Comparison of ENCODE assay signal across 12 cellular contexts in genomic region chr6:15364401-15365037, GRCh38.
DNase-seq lines count a peak whose midpoint lies in the region; ATAC-seq, FAIRE-seq and TF ChIP-seq lines count a peak whose summit lies in the region.
"Had no signal": no experiment of that assay in that cellular context is flagged by ENCODE, and none has a peak within 500 bp of the region (broad histone marks: within the 10 kb centered on the region; RNA-seq: fewer than 3 reads in every experiment).

No MANE protein-coding gene starts in this region.

- peak overlapping the region in 3 of 5 experiments; percentile 41 to 79 (median 74) for H3K4me3 Mint-ChIP-seq in brain

- H3K27me3 ChIP-seq in neutrophil: no peaks in the 10 kb centered on the region
- no peaks in the 10 kb centered on the region for H3K27me3 ChIP-seq in ascending aorta
- H3K27me3 ChIP-seq: heart left ventricle, spleen had no signal

- H3K4me1 Mint-ChIP-seq in brain: peaks cover 7% of the 10 kb centered on the region

- H3K36me3 Mint-ChIP-seq in brain: peaks cover 10% of the 10 kb centered on the region

- H3K4me3 ChIP-seq in neutrophil (ENCODE audit: low read depth in 1 of 2, low read length in 1 of 2): no peak overlapping the region
- H3K4me3 ChIP-seq in ascending aorta: no peak overlapping the region
- H3K4me3 ChIP-seq: PC-9, spleen had no signal

- FAIRE-seq in D721Med (lab: Jason Lieb, UNC): no peak

- H3K27ac ChIP-seq in neutrophil (peak overlapping the region; percentile 44), ascending aorta (no peak overlapping the region)
- H3K27ac ChIP-seq: PC-9 had no signal

- no peaks in the 10 kb centered on the region for H3K9me3 Mint-ChIP-seq in brain
- H3K9me3 Mint-ChIP-seq: CD8-positive, alpha-beta memory T cell had no signal

- peak; percentile 12 for ATAC-seq in HG02759 (IDR thresholded peaks at IDR 0.05; ENCODE audit: unreplicated experiment)

- no peaks in the 10 kb centered on the region for H3K9me3 ChIP-seq in neutrophil
- no peaks in the 10 kb centered on the region for H3K9me3 ChIP-seq in ascending aorta
- H3K9me3 ChIP-seq: heart left ventricle, spleen had no signal

- intact Hi-C loops in ascending aorta (cut with DNase I): no loop called here

- DNase-seq in OCI-M2 (lab: John Stamatoyannopoulos, UW; ENCODE audit: unreplicated experiment): no peak
- DNase-seq in D721Med (ENCODE audit: insufficient read length, low spot score): no peak
- DNase-seq in ascending aorta (ENCODE audit: low spot score in 2 of 2): no peak
- DNase-seq: activated naive CD4-positive, alpha-beta T cell treated with Interleukin-2 at 50 U/mL for 16 hours had no signal

- 0 out of 3 replicates have a peak, but pooled peaks have one; percentile 14 for TF ChIP-seq CTCF in GM12872 (IDR thresholded peaks at IDR 0.05; ENCODE audit: insufficient read depth, low read depth, low read length)
- TF ChIP-seq CTCF in brain (conservative IDR thresholded peaks at IDR 0.05): no peak
- no peak for TF ChIP-seq CTCF in neutrophil (IDR thresholded peaks at IDR 0.05)
- no peak for TF ChIP-seq CTCF in D721Med (IDR thresholded peaks at IDR 0.05; ENCODE audit: insufficient read depth, missing control alignments)
- TF ChIP-seq CTCF in ascending aorta (IDR thresholded peaks at IDR 0.05): no peak

- peak overlapping the region in 3 of 5 experiments; percentile 57 to 92 (median 72) for H3K27ac Mint-ChIP-seq in brain

- H3K4me1 ChIP-seq in neutrophil (ENCODE audit: control insufficient read depth in 1 of 2, insufficient read depth in 1 of 2, low read depth in 1 of 2, low read length in 1 of 2) (peaks cover 78 to 82% of the 10 kb centered on the region in 2 experiments), ascending aorta (no peaks in the 10 kb centered on the region)

- H3K36me3 ChIP-seq in neutrophil (no peaks in the 10 kb centered on the region), ascending aorta (no peaks in the 10 kb centered on the region)
- H3K36me3 ChIP-seq: heart left ventricle, spleen had no signal

- no peaks in the 10 kb centered on the region for H3K27me3 Mint-ChIP-seq in brain
- H3K27me3 Mint-ChIP-seq: CD8-positive, alpha-beta memory T cell had no signal
